ENCODE assay signal across 27 cellular contexts in genomic region chr7:134234216-134234615, GRCh38.
"Had no signal": no experiment of that assay in that cellular context is flagged by ENCODE, and none has a peak within 500 bp of the region (broad histone marks: within the 10 kb centered on the region; RNA-seq: fewer than 3 reads in every experiment).

No MANE protein-coding gene starts in this region.

- H3K4me3 ChIP-seq: stomach, suprapubic skin, testis, thoracic aorta, thyroid gland, tibial artery, tibial nerve, transverse colon, upper lobe of left lung, upper lobe of right lung, uterus, vagina had no signal

- H3K9me3 ChIP-seq: testis, thyroid gland, transverse colon, upper lobe of right lung had no signal

- H3K27me3 ChIP-seq: stomach, suprapubic skin, testis, thyroid gland, tibial artery, tibial nerve, transverse colon, upper lobe of left lung, upper lobe of right lung, uterus, vagina had no signal

- H3K36me3 ChIP-seq: stomach, suprapubic skin, thoracic aorta, thyroid gland, tibial artery, tibial nerve, transverse colon, upper lobe of left lung, upper lobe of right lung, uterus, vagina had no signal

- ATAC-seq: stimulated activated effector memory CD8-positive, alpha-beta T cell treated with anti-CD3 and anti-CD28 coated beads, Interleukin-12 subunit alpha, Interleukin-12 subunit beta, amount 100 ng/mL, for 72 hours; stimulated activated memory B cell treated with anti-CD40 and anti-IgM and Interleukin-4, amounts not matched to agents 10 μg/mL and 1 μg/mL and 100 μg/mL, for 72 hours; stimulated activated naive B cell treated with anti-CD40 and anti-IgM and Interleukin-4, amounts not matched to agents 10 μg/mL and 1 μg/mL and 100 μg/mL, for 72 hours; stimulated activated naive CD8-positive, alpha-beta T cell treated with anti-CD3 and anti-CD28 coated beads, Interleukin-15, amount 100 ng/mL, for 72 hours; stimulated activated naive CD8-positive, alpha-beta T cell treated with anti-CD3 and anti-CD28 coated beads, Interleukin-15, Interleukin-2, amounts not matched to agents 100 U/mL and 50 U/mL, for 24 hours; upper lobe of right lung had no signal

- H3K4me1 ChIP-seq: stomach, suprapubic skin, testis, thyroid gland, tibial artery, tibial nerve, transverse colon, upper lobe of left lung, upper lobe of right lung, uterus, vagina had no signal

- DNase-seq: stimulated activated CD4-positive, alpha-beta T cell treated with anti-CD3 and anti-CD28 coated beads, Interleukin-2, amount 100 ng/mL, for 48 hours; stimulated activated CD4-positive, alpha-beta T cell treated with anti-CD3 and anti-CD28 coated beads, Interleukin-4, amount 100 ng/mL, for 1 hour; stimulated activated CD4-positive, alpha-beta T cell treated with anti-CD3 and anti-CD28 coated beads, Interleukin-4, amount 100 ng/mL, for 24 hours; stimulated activated CD4-positive, alpha-beta T cell treated with anti-CD3 and anti-CD28 coated beads, Interleukin-4, amount 100 ng/mL, for 4 hours; stimulated activated CD8-positive, alpha-beta memory T cell treated with anti-CD3 and anti-CD28 coated beads, Interleukin-4, amount 100 ng/mL, for 48 hours; stimulated activated naive B cell treated with anti-CD40 and anti-IgM and Interleukin-4, amounts not matched to agents 10 μg/mL and 1 μg/mL and 100 μg/mL, for 72 hours; stimulated activated naive CD4-positive, alpha-beta T cell; stimulated activated naive CD4-positive, alpha-beta T cell treated with Interleukin-2 at 50 U/mL for 16 hours; stimulated activated naive CD8-positive, alpha-beta T cell treated with anti-CD3 and anti-CD28 coated beads, Interleukin-15, amount 100 ng/mL, for 72 hours; stimulated activated naive CD8-positive, alpha-beta T cell treated with anti-CD3 and anti-CD28 coated beads, Interleukin-15, Interleukin-2, amounts not matched to agents 100 U/mL and 50 U/mL, for 24 hours; stomach; substantia nigra; testis; thyroid gland; tibial artery; transverse colon; trophoblast cell; upper lobe of left lung; upper lobe of right lung; uterus had no signal

- H3K27ac ChIP-seq: stomach, suprapubic skin, testis, thoracic aorta, thyroid gland, tibial artery, tibial nerve, transverse colon, upper lobe of left lung, upper lobe of right lung, uterus, vagina had no signal

- FAIRE-seq: urothelium cell line had no signal
